23 cellular contexts compared by ENCODE assay signal in the genomic region with DNA sequence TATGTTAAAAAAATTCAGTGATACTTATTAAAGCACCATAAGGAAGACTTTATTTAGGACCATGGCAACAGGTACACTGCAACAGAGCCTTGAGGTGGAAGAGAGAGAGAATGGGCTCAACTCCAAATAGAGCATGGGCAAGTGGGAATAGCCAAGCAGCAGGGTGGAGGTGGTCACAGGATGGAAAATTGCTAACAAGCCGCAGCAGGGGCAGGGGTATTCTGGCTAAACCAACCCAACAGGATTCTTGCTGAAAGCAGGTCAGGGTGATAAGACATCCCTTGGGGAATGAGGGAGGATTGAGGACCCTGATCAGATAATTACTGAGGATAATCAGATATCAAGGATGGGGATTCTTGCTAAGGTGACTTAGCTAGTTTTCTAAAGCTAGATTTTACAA.
"Had no signal": no experiment of that assay in that cellular context is flagged by ENCODE, and none has a peak within 500 bp of the region (broad histone marks: within the 10 kb centered on the region; RNA-seq: fewer than 3 reads in every experiment).

No MANE protein-coding gene starts in this region.

- H3K9ac ChIP-seq: neural progenitor cell had no signal

- DNase-seq: dermis blood vessel endothelial cell; effector memory CD4-positive, alpha-beta T cell; erythroblast; hypothalamus; naive thymus-derived CD4-positive, alpha-beta T cell; nucleus accumbens; sigmoid colon; stimulated activated CD4-positive, alpha-beta T cell treated with anti-CD3 and anti-CD28 coated beads, Interleukin-2, amount 100 ng/mL, for 24 hours; stimulated activated CD4-positive, alpha-beta T cell treated with anti-CD3 and anti-CD28 coated beads, Interleukin-4, amount 100 ng/mL, for 24 hours; stimulated activated naive CD4-positive, alpha-beta T cell treated with Interleukin-2 at 50 U/mL for 16 hours; stomach; thyroid gland had no signal

- H3K4me2 ChIP-seq: neural progenitor cell had no signal

- H3K4me1 Mint-ChIP-seq: memory B cell; mesothelial cell of epicardium; naive thymus-derived CD4-positive, alpha-beta T cell; stimulated activated effector memory CD8-positive, alpha-beta T cell treated with anti-CD3 and anti-CD28 coated beads, Interleukin-12 subunit alpha, Interleukin-12 subunit beta, amount 100 ng/mL, for 72 hours had no signal

- H3K4me1 ChIP-seq: prostate gland, right atrium auricular region, sigmoid colon, stomach, thyroid gland, vagina had no signal

- H3K36me3 ChIP-seq: neural progenitor cell, prostate gland, right atrium auricular region, sigmoid colon, stomach, thyroid gland, vagina had no signal

- H3K9me3 ChIP-seq: prostate gland, right atrium auricular region, sigmoid colon, stomach, thyroid gland, vagina had no signal

- H3K27me3 ChIP-seq: neural progenitor cell, right atrium auricular region, sigmoid colon, thyroid gland, vagina had no signal

- H3K27ac ChIP-seq: coronary artery, neural progenitor cell, prostate gland, right atrium auricular region, sigmoid colon, stomach, thyroid gland, vagina had no signal

- H3K4me3 ChIP-seq: coronary artery, lung, neural progenitor cell, prostate gland, right atrium auricular region, sigmoid colon, stomach, thyroid gland, vagina had no signal

- H3K27me3 Mint-ChIP-seq: memory B cell had no signal

- H2AFZ ChIP-seq: neural progenitor cell had no signal

- H3K36me3 Mint-ChIP-seq: mesothelial cell of epicardium; naive thymus-derived CD4-positive, alpha-beta T cell; neural progenitor cell; stimulated activated effector memory CD8-positive, alpha-beta T cell treated with anti-CD3 and anti-CD28 coated beads, Interleukin-12 subunit alpha, Interleukin-12 subunit beta, amount 100 ng/mL, for 72 hours had no signal

- H3K4me3 Mint-ChIP-seq: memory B cell; mesothelial cell of epicardium; naive thymus-derived CD4-positive, alpha-beta T cell; nephron; neural progenitor cell; stimulated activated effector memory CD8-positive, alpha-beta T cell treated with anti-CD3 and anti-CD28 coated beads, Interleukin-12 subunit alpha, Interleukin-12 subunit beta, amount 100 ng/mL, for 72 hours had no signal

- ATAC-seq: left lobe of liver; naive thymus-derived CD4-positive, alpha-beta T cell; stimulated activated effector memory CD8-positive, alpha-beta T cell treated with anti-CD3 and anti-CD28 coated beads, Interleukin-12 subunit alpha, Interleukin-12 subunit beta, amount 100 ng/mL, for 72 hours had no signal

- H3K27ac Mint-ChIP-seq: memory B cell; mesothelial cell of epicardium; naive thymus-derived CD4-positive, alpha-beta T cell; nephron; stimulated activated effector memory CD8-positive, alpha-beta T cell treated with anti-CD3 and anti-CD28 coated beads, Interleukin-12 subunit alpha, Interleukin-12 subunit beta, amount 100 ng/mL, for 72 hours had no signal
